In genomic region chr20:43511879-43512278, GRCh38 we compare ENCODE assay signal across 24 cellular contexts. TPM values are rescaled to one million over a fixed set of nuclear protein-coding genes. Genes with fewer than 3 reads are reported as not detected.
"Had no signal": no experiment of that assay in that cellular context is flagged by ENCODE, and none has a peak within 500 bp of the region (broad histone marks: within the 10 kb centered on the region; RNA-seq: fewer than 3 reads in every experiment).

No MANE protein-coding gene starts in this region.

- H3K36me3 Mint-ChIP-seq: memory B cell, mesothelial cell of epicardium had no signal

- H3K27ac ChIP-seq: dorsolateral prefrontal cortex, gastrocnemius medialis, left ventricle myocardium inferior, lower lobe of right lung, parathyroid adenoma, prostate gland, spleen, testis, tibial nerve had no signal

- H3K36me3 ChIP-seq: gastrocnemius medialis, left ventricle myocardium inferior, lower lobe of right lung, prostate gland, spleen, tibial nerve had no signal

- DNase-seq: caudate nucleus; cortex of kidney; dorsolateral prefrontal cortex; effector CD8-positive, alpha-beta T cell; gastrocnemius medialis; immature natural killer cell; left cardiac atrium; left ventricle myocardium inferior; lower lobe of right lung; retina; spleen; stimulated activated CD4-positive, alpha-beta T cell treated with anti-CD3 and anti-CD28 coated beads, Interleukin-15, amount 100 ng/mL, for 24 hours; stimulated activated CD4-positive, alpha-beta T cell treated with anti-CD3 and anti-CD28 coated beads, Interleukin-1b, Interleukin-23, amount 100 ng/mL, for 48 hours; stimulated activated CD4-positive, alpha-beta T cell treated with anti-CD3 and anti-CD28 coated beads, Interleukin-4, amount 100 ng/mL, for 4 hours; stimulated activated naive B cell treated with anti-CD40 and anti-IgM and Interleukin-4, amounts not matched to agents 10 μg/mL and 1 μg/mL and 100 μg/mL, for 72 hours; stimulated activated naive CD8-positive, alpha-beta T cell treated with anti-CD3 and anti-CD28 coated beads, Interleukin-15, amount 100 ng/mL, for 72 hours; testis had no signal

- H3K9me3 Mint-ChIP-seq: immature natural killer cell; memory B cell; mesothelial cell of epicardium; stimulated activated naive B cell treated with anti-CD40 and anti-IgM and Interleukin-4, amounts not matched to agents 10 μg/mL and 1 μg/mL and 100 μg/mL, for 72 hours; stimulated activated naive CD8-positive, alpha-beta T cell treated with anti-CD3 and anti-CD28 coated beads, Interleukin-15, amount 100 ng/mL, for 72 hours had no signal

- H3K4me3 ChIP-seq: dorsolateral prefrontal cortex, gastrocnemius medialis, left ventricle myocardium inferior, lower lobe of right lung, prostate gland, spleen, testis, tibial nerve had no signal

- H3K4me3 Mint-ChIP-seq: memory B cell; mesothelial cell of epicardium; stimulated activated naive B cell treated with anti-CD40 and anti-IgM and Interleukin-4, amounts not matched to agents 10 μg/mL and 1 μg/mL and 100 μg/mL, for 72 hours; stimulated activated naive CD8-positive, alpha-beta T cell treated with anti-CD3 and anti-CD28 coated beads, Interleukin-15, amount 100 ng/mL, for 72 hours had no signal

- ATAC-seq: esophagus mucosa; gastrocnemius medialis; left cardiac atrium; lower lobe of right lung; sciatic nerve; stimulated activated naive B cell treated with anti-CD40 and anti-IgM and Interleukin-4, amounts not matched to agents 10 μg/mL and 1 μg/mL and 100 μg/mL, for 72 hours; stimulated activated naive CD8-positive, alpha-beta T cell treated with anti-CD3 and anti-CD28 coated beads, Interleukin-15, amount 100 ng/mL, for 72 hours had no signal

- H3K9me3 ChIP-seq: gastrocnemius medialis, left ventricle myocardium inferior, lower lobe of right lung, prostate gland, spleen, testis, tibial nerve had no signal

- H2AFZ ChIP-seq: parathyroid adenoma had no signal

- H3K27me3 ChIP-seq: testis had no signal

- H3K27ac Mint-ChIP-seq: memory B cell; mesothelial cell of epicardium; stimulated activated naive B cell treated with anti-CD40 and anti-IgM and Interleukin-4, amounts not matched to agents 10 μg/mL and 1 μg/mL and 100 μg/mL, for 72 hours; stimulated activated naive CD8-positive, alpha-beta T cell treated with anti-CD3 and anti-CD28 coated beads, Interleukin-15, amount 100 ng/mL, for 72 hours had no signal

- H3K9ac ChIP-seq: parathyroid adenoma had no signal

RNA-seq across cellular contexts. Expression of gene SGK2, which starts 46.9 kb away (rescaled TPM):
- polyA plus RNA-seq: immature natural killer cell had no signal
